29 cellular contexts compared by ENCODE assay signal in genomic region chr9:18122156-18122555, GRCh38.
DNase-seq lines count a peak whose midpoint lies in the region; ATAC-seq and TF ChIP-seq lines count a peak whose summit lies in the region.
"Had no signal": no experiment of that assay in that cellular context is flagged by ENCODE, and none has a peak within 500 bp of the region (broad histone marks: within the 10 kb centered on the region; RNA-seq: fewer than 3 reads in every experiment).

No MANE protein-coding gene starts in this region.

- intact Hi-C loops in esophagus muscularis mucosa (cut with DNase I) (no loop called here), right lobe of liver (cut with DNase I) (no loop called here)

- no peak for TF ChIP-seq CTCF in esophagus muscularis mucosa (IDR thresholded peaks at IDR 0.05)
- TF ChIP-seq CTCF in right lobe of liver (IDR thresholded peaks at IDR 0.05), result no peak

- no peak overlapping the region for H3K27ac Mint-ChIP-seq in activated naive CD8-positive, alpha-beta T cell treated with anti-CD3 and anti-CD28 coated beads, Interleukin-2, amount 50 U/mL, for 24 hours
- H3K27ac Mint-ChIP-seq: IgD-negative memory B cell, T-helper 17 cell had no signal

- TF ChIP-seq POLR2A in esophagus muscularis mucosa (IDR thresholded peaks at IDR 0.05; ENCODE audit: low read depth) (no peak), right lobe of liver (IDR thresholded peaks at IDR 0.05) (no peak)

- no peaks in the 10 kb centered on the region for H3K9me3 Mint-ChIP-seq in activated naive CD8-positive, alpha-beta T cell treated with anti-CD3 and anti-CD28 coated beads, Interleukin-2, amount 50 U/mL, for 24 hours

- no peaks in the 10 kb centered on the region for H3K36me3 ChIP-seq in esophagus muscularis mucosa
- no peaks in the 10 kb centered on the region for H3K36me3 ChIP-seq in right lobe of liver
- H3K36me3 ChIP-seq: lower lobe of right lung, SJCRH30, tibial nerve had no signal

- WGBS in esophagus muscularis mucosa, result 22% methylated on average over 1 of the region's 1 CpG
- 27% methylated on average over 1 of the region's 1 CpG for WGBS in right lobe of liver (ENCODE audit: insufficient coverage, low coverage, low lambda C conversion rate, missing lambda C conversion rate)

- no peaks in the 10 kb centered on the region for H3K27me3 ChIP-seq in esophagus muscularis mucosa
- no peaks in the 10 kb centered on the region for H3K27me3 ChIP-seq in right lobe of liver
- H3K27me3 ChIP-seq: hepatocyte, SJCRH30, tibial nerve had no signal

- ATAC-seq in GM21717 (IDR thresholded peaks at IDR 0.05; ENCODE audit: unreplicated experiment) (no peak), right lobe of liver (no peak)
- ATAC-seq in activated naive CD8-positive, alpha-beta T cell treated with anti-CD3 and anti-CD28 coated beads, Interleukin-2, amount 50 U/mL, for 24 hours, result no peak
- ATAC-seq: lower lobe of right lung; stimulated activated naive CD8-positive, alpha-beta T cell treated with anti-CD3 and anti-CD28 coated beads, Interleukin-15, Interleukin-2, amounts not matched to agents 100 U/mL and 50 U/mL, for 24 hours; T-helper 17 cell had no signal

- no peaks in the 10 kb centered on the region for H3K36me3 Mint-ChIP-seq in activated naive CD8-positive, alpha-beta T cell treated with anti-CD3 and anti-CD28 coated beads, Interleukin-2, amount 50 U/mL, for 24 hours (ENCODE audit: low read depth)
- H3K36me3 Mint-ChIP-seq: IgD-negative memory B cell had no signal

- H3K4me3 ChIP-seq in esophagus muscularis mucosa (no peak overlapping the region), right lobe of liver (no peak overlapping the region)
- H3K4me3 ChIP-seq: hepatocyte, lower lobe of right lung, SJCRH30, tibial nerve had no signal

- H3K4me3 Mint-ChIP-seq in activated naive CD8-positive, alpha-beta T cell treated with anti-CD3 and anti-CD28 coated beads, Interleukin-2, amount 50 U/mL, for 24 hours, result no peak overlapping the region
- H3K4me3 Mint-ChIP-seq: IgD-negative memory B cell, T-helper 17 cell had no signal

- H3K27me3 Mint-ChIP-seq in activated naive CD8-positive, alpha-beta T cell treated with anti-CD3 and anti-CD28 coated beads, Interleukin-2, amount 50 U/mL, for 24 hours, result no peaks in the 10 kb centered on the region
- H3K27me3 Mint-ChIP-seq: IgD-negative memory B cell, T-helper 17 cell had no signal

- TF ChIP-seq EP300 in esophagus muscularis mucosa (IDR thresholded peaks at IDR 0.05), result no peak

- DNase-seq in NCI-H2171 treated with DMSO at 0.1 percent for 48 hours (lab: John Stamatoyannopoulos, UW), result peak; percentile 48
- no peak for DNase-seq in NCI-H2171 (lab: John Stamatoyannopoulos, UW)
- DNase-seq in NCI-H524 treated with DMSO at 0.1 percent for 48 hours (lab: John Stamatoyannopoulos, UW), result peak; percentile 90
- DNase-seq in esophagus muscularis mucosa (ENCODE audit: extremely low spot score), result no peak
- no peak for DNase-seq in activated naive CD8-positive, alpha-beta T cell treated with anti-CD3 and anti-CD28 coated beads, Interleukin-2, amount 50 U/mL, for 24 hours
- no peak for DNase-seq in right lobe of liver
- no peak for DNase-seq in stimulated activated CD4-positive, alpha-beta T cell treated with anti-CD3 and anti-CD28 coated beads, Interleukin-4, amount 100 ng/mL, for 24 hours
- DNase-seq: 8988T; activated CD4-positive, alpha-beta T cell treated with anti-CD3 and anti-CD28 coated beads, Interleukin-2, amount 50 U/mL, for 4 hours; activated T-cell treated with anti-CD3 and anti-CD28 coated beads for 4 hours; anterior cingulate cortex; C1 segment of cervical spinal cord; DMS153; effector memory CD4-positive, alpha-beta T cell; islet precursor cell; lower lobe of right lung; NCI-H2029; NCI-H510A; OCI-M1; posterior cingulate gyrus; stimulated activated CD4-positive, alpha-beta T cell treated with anti-CD3 and anti-CD28 coated beads, Interleukin-1b, Interleukin-23, amount 100 ng/mL, for 48 hours; stimulated activated naive CD8-positive, alpha-beta T cell treated with anti-CD3 and anti-CD28 coated beads, Interleukin-15, Interleukin-2, amounts not matched to agents 100 U/mL and 50 U/mL, for 24 hours; T-helper 17 cell had no signal

- no peaks in the 10 kb centered on the region for H3K4me1 Mint-ChIP-seq in activated naive CD8-positive, alpha-beta T cell treated with anti-CD3 and anti-CD28 coated beads, Interleukin-2, amount 50 U/mL, for 24 hours
- H3K4me1 Mint-ChIP-seq: IgD-negative memory B cell, T-helper 17 cell had no signal

- no peaks in the 10 kb centered on the region for H3K9me3 ChIP-seq in esophagus muscularis mucosa
- no peaks in the 10 kb centered on the region for H3K9me3 ChIP-seq in right lobe of liver
- H3K9me3 ChIP-seq: lower lobe of right lung, SJCRH30, tibial nerve had no signal

- H3K27ac ChIP-seq in esophagus muscularis mucosa (replicated peaks in 1 of 4) (peak overlapping the region in 3 of 4 donors; percentile 11 to 42 (median 17)), right lobe of liver (no peak overlapping the region)
- H3K27ac ChIP-seq: hepatocyte, lower lobe of right lung, SJCRH30, tibial nerve, VCaP had no signal

- H3K4me1 ChIP-seq in esophagus muscularis mucosa (peaks cover 0 to 45% (median 29%) of the 10 kb centered on the region in 4 donors), right lobe of liver (no peaks in the 10 kb centered on the region)
- H3K4me1 ChIP-seq: lower lobe of right lung, SJCRH30, tibial nerve had no signal

Comparison
In these comparisons a context has a peak if more than half of its experiments do, and no peak if none do; other contexts are left out.
1. DNase-seq: peak in NCI-H2171 treated with DMSO at 0.1 percent for 48 hours (single experiment) and NCI-H524 treated with DMSO at 0.1 percent for 48 hours (single experiment); none in NCI-H2171 (single experiment), esophagus muscularis mucosa (single experiment), activated naive CD8-positive, alpha-beta T cell treated with anti-CD3 and anti-CD28 coated beads, Interleukin-2, amount 50 U/mL, for 24 hours (single experiment), right lobe of liver (0 of 3) and stimulated activated CD4-positive, alpha-beta T cell treated with anti-CD3 and anti-CD28 coated beads, Interleukin-4, amount 100 ng/mL, for 24 hours (single experiment).
2. H3K27ac ChIP-seq: peak in esophagus muscularis mucosa (3 of 4); none in right lobe of liver (0 of 3).